ENCODE assay signal across 8 cellular contexts in genomic region chr16:85004587-85005205, GRCh38. TPM values are rescaled to one million over a fixed set of nuclear protein-coding genes. Genes with fewer than 3 reads are reported as not detected.
DNase-seq lines count a peak whose midpoint lies in the region; ATAC-seq, FAIRE-seq and TF ChIP-seq lines count a peak whose summit lies in the region.

No MANE protein-coding gene starts in this region.

- no peak for TF ChIP-seq EP300 in K562 (IDR thresholded peaks at IDR 0.05; ENCODE audit: low read length)

- peaks cover 45% of the 10 kb centered on the region for H4K20me1 ChIP-seq in K562 (replicated peaks; ENCODE audit: control insufficient read depth, insufficient read depth, low read length)
- H4K20me1 ChIP-seq in hepatocyte (ENCODE audit: insufficient read depth, poor library complexity, severe bottlenecking), result peaks cover 15% of the 10 kb centered on the region

- intact Hi-C loops in K562 (cut with micrococcal nuclease), result no loop called here
- intact Hi-C loops in kidney (cut with DNase I), result no loop called here

- no peak for FAIRE-seq in K562 (lab: Jason Lieb, UNC)
- FAIRE-seq in kidney (lab: Jason Lieb, UNC), result no peak

- H2AFZ ChIP-seq in K562 (ENCODE audit: low read depth, low read length), result no peak overlapping the region
- H2AFZ ChIP-seq in hepatocyte, result no peak overlapping the region

- H3K4me3 ChIP-seq in K562 (no peak overlapping the region), hepatocyte (no peak overlapping the region), subcutaneous abdominal adipose tissue (ENCODE audit: low read depth in 1 of 5, low read length in 5 of 5) (no peak overlapping the region), kidney (ENCODE audit: low read length in 2 of 2) (no peak overlapping the region)

- H3K9me1 ChIP-seq in K562 (ENCODE audit: control insufficient read depth, insufficient read depth, low read length), result peaks cover 16% of the 10 kb centered on the region

- peaks cover 40 to 51% of the 10 kb centered on the region in 2 experiments for H3K4me1 ChIP-seq in K562 (replicated peaks in 1 of 2; ENCODE audit: control insufficient read depth in 2 of 2, insufficient read depth in 2 of 2, low read length in 2 of 2)
- H3K4me1 ChIP-seq in hepatocyte (ENCODE audit: insufficient read depth), result peaks cover 74% of the 10 kb centered on the region
- H3K4me1 ChIP-seq in subcutaneous abdominal adipose tissue (ENCODE audit: control insufficient read depth in 5 of 5, insufficient read depth in 5 of 5, low read length in 5 of 5), result peaks cover 3 to 64% (median 53%) of the 10 kb centered on the region in 5 donors
- H3K4me1 ChIP-seq in kidney (ENCODE audit: control insufficient read depth in 1 of 2, insufficient read depth in 1 of 2, low read depth in 1 of 2, low read length in 2 of 2), result peaks cover 24 to 38% of the 10 kb centered on the region in 2 donors

- H3K9me2 ChIP-seq in hepatocyte (replicated peaks; ENCODE audit: insufficient read depth), result no peaks in the 10 kb centered on the region

- H3K36me3 ChIP-seq in K562 (ENCODE audit: control insufficient read depth, insufficient read depth, low read length) (peaks cover 63% of the 10 kb centered on the region), hepatocyte (replicated peaks; ENCODE audit: insufficient read depth, low read depth) (no peaks in the 10 kb centered on the region), subcutaneous abdominal adipose tissue (ENCODE audit: control insufficient read depth in 5 of 5, insufficient read depth in 5 of 5, low read length in 5 of 5) (peaks cover 0 to 3% (median 0%) of the 10 kb centered on the region in 5 donors), kidney (ENCODE audit: control insufficient read depth in 1 of 2, insufficient read depth in 2 of 2, low read length in 2 of 2) (no peaks in the 10 kb centered on the region)

- no peak overlapping the region; the same call in 1 of the 2 replicates for H3K4me2 ChIP-seq in K562 (ENCODE audit: insufficient read depth, low read length)
- H3K4me2 ChIP-seq in hepatocyte, result peak overlapping the region; percentile 62

- H3K27ac ChIP-seq in K562 (ENCODE audit: extremely low read depth, low read depth, low read length) (no peak overlapping the region), hepatocyte (peak overlapping the region; percentile 92), subcutaneous abdominal adipose tissue (ENCODE audit: low read depth, low read length) (peak overlapping the region; percentile 74), kidney (ENCODE audit: low read depth in 2 of 2, low read length in 2 of 2) (peak overlapping the region in 1 of 2 donors; percentile 9)

- DNase-seq in HCEC 1CT, result peak; percentile 92
- peak in 2 of 4 experiments; percentile 56 to 64 for DNase-seq in K562 (ENCODE audit: extremely low read depth in 1 of 4, low spot score in 3 of 4)
- DNase-seq in hepatocyte (ENCODE audit: low spot score), result peak; percentile 72
- DNase-seq in NCI-H526 (lab: John Stamatoyannopoulos, UW), result no peak
- DNase-seq in stimulated activated CD8-positive, alpha-beta memory T cell treated with anti-CD3 and anti-CD28 coated beads, Interleukin-4, amount 100 ng/mL, for 48 hours, result no peak
- no peak for DNase-seq in kidney

- H3K79me2 ChIP-seq in K562 (ENCODE audit: control insufficient read depth, insufficient read depth, low read length) (peaks cover 94% of the 10 kb centered on the region), hepatocyte (peaks cover 93% of the 10 kb centered on the region)

- TF ChIP-seq POLR2A in K562 (conservative IDR thresholded peaks at IDR 0.05), result no peak

- no TSS peak for BruUV-seq in K562 (replicated peaks; lab: Mats Ljungman, UMichigan)

- POLR2A ChIA-PET in K562 (lab: Yijun Ruan, JAX), result interaction anchor here (1.2 to 2.8 kb wide), 3 partner anchors 9 to 28 kb away, joined by 4 to 15 read pairs (median 6); no protein-coding TSS in a partner anchor

- no peak for TF ChIP-seq CTCF in K562 (IDR thresholded peaks at IDR 0.05 in 2 of 3, conservative IDR thresholded peaks at IDR 0.05 in 1 of 3; ENCODE audit: insufficient read depth in 2 of 3, low read depth in 1 of 3, low read length in 3 of 3)
- no peak for TF ChIP-seq CTCF in hepatocyte (IDR thresholded peaks at IDR 0.05; ENCODE audit: poor library complexity)
- no peak for TF ChIP-seq CTCF in kidney (IDR thresholded peaks at IDR 0.05; ENCODE audit: borderline replicate concordance, extremely low read depth, insufficient read depth)

- no peaks in the 10 kb centered on the region for H3K27me3 ChIP-seq in K562 (ENCODE audit: control insufficient read depth in 2 of 2, insufficient read depth in 2 of 2, low read length in 2 of 2)
- H3K27me3 ChIP-seq in hepatocyte, result no peaks in the 10 kb centered on the region
- no peaks in the 10 kb centered on the region for H3K27me3 ChIP-seq in subcutaneous abdominal adipose tissue (ENCODE audit: control insufficient read depth in 5 of 5, insufficient read depth in 4 of 5, low read length in 5 of 5)

- in situ Hi-C loops in K562 (cut with MboI), result no loop called here

- TF ChIP-seq RAD21 in K562 (CRISPR knock-in tag; conservative IDR thresholded peaks at IDR 0.05 in 1 of 2, IDR thresholded peaks at IDR 0.05 in 1 of 2), result no peak

- CTCF ChIA-PET in K562 (lab: Yijun Ruan, JAX; ENCODE audit: low intra/inter-chr PET ratio), result no interaction called here

- H3K9me3 ChIP-seq in K562 (replicated peaks; ENCODE audit: control insufficient read depth, insufficient read depth, low read depth, low read length) (no peaks in the 10 kb centered on the region), hepatocyte (ENCODE audit: low read depth) (no peaks in the 10 kb centered on the region), subcutaneous abdominal adipose tissue (ENCODE audit: control insufficient read depth in 5 of 5, low read length in 5 of 5) (no peaks in the 10 kb centered on the region), kidney (ENCODE audit: control insufficient read depth in 1 of 2, low read length in 2 of 2) (no peaks in the 10 kb centered on the region)

- 56% methylated on average over 9 of the region's 10 CpGs for WGBS in K562 (ENCODE audit: insufficient coverage, low coverage, missing lambda C conversion rate)
- 55% methylated on average over 10 of the region's 10 CpGs for WGBS in hepatocyte (ENCODE audit: low lambda C conversion rate, missing lambda C conversion rate)

- H3K9ac ChIP-seq in K562 (ENCODE audit: insufficient read depth in 1 of 2, low read depth in 2 of 2, low read length in 2 of 2) (peak overlapping the region in 1 of 2 experiments; percentile 7; a peak in 1 of 4 replicates), subcutaneous abdominal adipose tissue (ENCODE audit: low read length in 5 of 5) (peak overlapping the region in 1 of 5 donors; percentile 54), kidney (ENCODE audit: low read length in 2 of 2) (no peak overlapping the region)

- ATAC-seq in K562, result no peak
- ATAC-seq in HG03095 (IDR thresholded peaks at IDR 0.05; ENCODE audit: unreplicated experiment), result no peak

TF ChIP-seq in K562, 482 proteins besides CTCF, POLR2A, EP300 and RAD21 (continues in another document):
- TF ChIP-seq SPI1 (IDR thresholded peaks at IDR 0.05; ENCODE audit: borderline replicate concordance, low read depth, low read length) (peak; percentile 33; the same call in 1 of the 2 replicates), MYBL2 (IDR thresholded peaks at IDR 0.05; ENCODE audit: low read depth) (no peak), MYBL2 (CRISPR knock-in tag; IDR thresholded peaks at IDR 0.05; ENCODE audit: borderline replicate concordance) (no peak)

RNA-seq across cellular contexts. Expression of gene ZDHHC7, which starts 6.6 kb away (rescaled TPM):
- total RNA-seq in K562 (2011; cell fraction: chromatin; rRNA removed; ENCODE audit: low replicate concordance), result 116 and 182 TPM in 2 replicates
- total RNA-seq in K562 (2011; cell fraction: nucleolus; rRNA removed), result 70.2 and 72.6 TPM in 2 replicates
- 82.7 and 89.1 TPM in 2 replicates for total RNA-seq in K562 (2011; cell fraction: nucleoplasm; rRNA removed)
- total RNA-seq in K562 (2014; rRNA removed), result 37.4 and 42.5 TPM in 2 replicates
- 37.2 and 38.1 TPM in 2 replicates for total RNA-seq in K562 (2014; rRNA removed; fragmentation: Illumina TruSeq; extraction: Trizol)
- total RNA-seq in K562 (2015; rRNA removed; fragmentation: Illumina TruSeq; extraction: Trizol), result 44.5 and 44.6 TPM in 2 replicates
- total RNA-seq in K562 (2021), result 45.7 and 47.0 TPM in 2 replicates
- polyA plus RNA-seq in K562 (2011; rRNA removed), result 36.5 and 42.5 TPM in 2 replicates
- 43.9 and 59.7 TPM in 2 replicates for polyA plus RNA-seq in K562 (2011; cell fraction: cytosol; rRNA removed)
- 78.8 and 96.8 TPM in 2 replicates for polyA plus RNA-seq in K562 (2011; cell fraction: nucleus; rRNA removed)
- 37.6 and 39.5 TPM in 2 replicates for polyA plus RNA-seq in K562 (2012)
- 48.2 and 49.7 TPM in 2 replicates for polyA plus RNA-seq in K562 (2014; fragmentation: Illumina TruSeq; extraction: Trizol)
- polyA plus RNA-seq in K562 (2014; fragmentation: Nextera tagmentation; extraction: Ambion mirVana), result 1 to 10 TPM; 1.7 to 1.8 TPM
- polyA plus RNA-seq in K562 (2014; rRNA removed), result 31.3 and 39.8 TPM in 2 replicates
- 22.4 and 22.5 TPM in 2 replicates for polyA minus RNA-seq in K562 (2011; rRNA and poly(A)+ RNA removed)
- polyA minus RNA-seq in K562 (2011; cell fraction: cytosol; rRNA and poly(A)+ RNA removed), result 14.8 and 19.9 TPM in 2 replicates
- 17.2 and 23.5 TPM in 2 replicates for polyA minus RNA-seq in K562 (2011; cell fraction: nucleus; rRNA and poly(A)+ RNA removed)
- 59.2 and 65.2 TPM in 2 replicates for total RNA-seq in hepatocyte
- 50.0 and 51.4 TPM in 2 replicates for polyA plus RNA-seq in hepatocyte
- total RNA-seq in kidney, result 54.4 TPM
- 23.4 TPM for polyA plus RNA-seq in kidney (ENCODE audit: insufficient read depth, low read depth, low replicate concordance)

RNA-seq across cellular contexts. Expression of gene KIAA0513, which starts 22.9 kb away (rescaled TPM):
- 51.3 and 93.2 TPM in 2 replicates for total RNA-seq in K562 (2011; cell fraction: chromatin; rRNA removed; ENCODE audit: low replicate concordance)
- 39.2 and 39.4 TPM in 2 replicates for total RNA-seq in K562 (2011; cell fraction: nucleolus; rRNA removed)
- 29.0 and 33.3 TPM in 2 replicates for total RNA-seq in K562 (2011; cell fraction: nucleoplasm; rRNA removed)
- total RNA-seq in K562 (2014; rRNA removed), result 11.0 and 11.2 TPM in 2 replicates
- 6.1 and 10.3 TPM in 2 replicates for total RNA-seq in K562 (2014; rRNA removed; fragmentation: Illumina TruSeq; extraction: Trizol)
- 9.3 and 9.7 TPM in 2 replicates for total RNA-seq in K562 (2015; rRNA removed; fragmentation: Illumina TruSeq; extraction: Trizol)
- 13.7 and 14.7 TPM in 2 replicates for total RNA-seq in K562 (2021)
- 6.9 and 8.6 TPM in 2 replicates for polyA plus RNA-seq in K562 (2011; rRNA removed)
- polyA plus RNA-seq in K562 (2011; cell fraction: cytosol; rRNA removed), result 4.0 and 9.6 TPM in 2 replicates
- polyA plus RNA-seq in K562 (2011; cell fraction: nucleus; rRNA removed), result 6.8 and 12.9 TPM in 2 replicates
- polyA plus RNA-seq in K562 (2012), result 10.5 and 13.3 TPM in 2 replicates
- polyA plus RNA-seq in K562 (2014; fragmentation: Illumina TruSeq; extraction: Trizol), result 10.1 and 12.6 TPM in 2 replicates
- polyA plus RNA-seq in K562 (2014; fragmentation: Nextera tagmentation; extraction: Ambion mirVana), result under 1 TPM; 0.18 to 0.36 TPM
- polyA plus RNA-seq in K562 (2014; rRNA removed), result 9.8 and 10.2 TPM in 2 replicates
- 7.7 and 17.3 TPM in 2 replicates for polyA minus RNA-seq in K562 (2011; rRNA and poly(A)+ RNA removed)
- polyA minus RNA-seq in K562 (2011; cell fraction: cytosol; rRNA and poly(A)+ RNA removed), result 5.1 and 6.4 TPM in 2 replicates
- polyA minus RNA-seq in K562 (2011; cell fraction: nucleus; rRNA and poly(A)+ RNA removed), result 9.6 and 11.7 TPM in 2 replicates
- total RNA-seq in hepatocyte, result 6.9 and 14.9 TPM in 2 replicates
- polyA plus RNA-seq in hepatocyte, result 8.1 and 10.1 TPM in 2 replicates
- total RNA-seq in kidney, result 19.2 TPM
- polyA plus RNA-seq in kidney (ENCODE audit: insufficient read depth, low read depth, low replicate concordance), result 2.6 TPM

Comparison
In these comparisons a context has a peak if more than half of its experiments do, and no peak if none do; other contexts are left out.
1. DNase-seq: peak in HCEC 1CT (single experiment) and hepatocyte (single experiment); none in NCI-H526 (0 of 2), stimulated activated CD8-positive, alpha-beta memory T cell treated with anti-CD3 and anti-CD28 coated beads, Interleukin-4, amount 100 ng/mL, for 48 hours (single experiment) and kidney (single experiment).